8 cellular contexts compared by ENCODE assay signal in the genomic region with DNA sequence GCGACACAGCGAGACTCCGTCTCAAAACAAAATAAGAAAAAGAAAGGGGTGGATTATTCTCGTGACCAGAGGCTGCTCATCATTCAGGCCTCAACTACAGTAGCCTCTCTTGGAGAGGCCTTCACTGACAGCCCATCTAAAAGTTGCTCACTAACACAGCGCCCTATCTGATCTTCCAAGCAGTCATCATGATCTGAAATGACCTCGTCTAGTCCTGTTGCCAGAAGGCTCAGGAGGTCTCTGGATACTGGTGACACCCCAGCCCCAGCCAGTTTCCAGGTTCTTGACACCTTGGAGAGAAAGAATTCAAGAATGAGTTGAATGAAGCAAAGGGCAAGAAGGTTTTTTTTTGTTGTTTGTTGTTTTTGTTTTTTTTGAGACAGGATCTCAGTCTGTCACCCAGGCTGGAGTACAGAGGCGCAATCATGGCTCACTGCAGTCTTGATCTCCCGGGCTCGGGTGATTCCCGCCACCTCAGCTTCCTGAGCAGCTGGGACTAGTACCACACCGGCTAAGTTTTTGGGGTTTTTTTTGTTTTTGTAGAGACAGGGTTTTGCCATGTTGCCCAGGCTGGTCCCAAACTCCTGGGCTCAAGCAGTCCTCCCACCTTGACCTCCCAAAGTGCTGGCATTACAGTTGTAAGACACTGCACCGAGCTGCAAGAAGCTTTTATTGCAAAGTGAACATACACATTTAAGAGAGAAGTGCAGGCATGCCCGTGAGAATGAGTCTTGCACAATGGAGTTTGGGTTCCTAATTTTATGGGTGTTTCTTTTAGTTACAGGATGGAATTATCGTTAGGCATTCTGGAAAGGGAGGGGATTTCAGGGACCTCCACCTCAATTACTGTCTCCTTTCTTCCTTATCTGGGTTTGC. TPM values are rescaled to one million over a fixed set of nuclear protein-coding genes. Genes with fewer than 3 reads are reported as not detected.
DNase-seq lines count a peak whose midpoint lies in the region; ATAC-seq lines count a peak whose summit lies in the region.

No MANE protein-coding gene starts in this region.

- no peaks in the 10 kb centered on the region for H3K27me3 ChIP-seq in effector memory CD4-positive, alpha-beta T cell (replicated peaks; ENCODE audit: control insufficient read depth, insufficient read depth, low read length, poor library complexity, severe bottlenecking)

- ATAC-seq in GM18517 (IDR thresholded peaks at IDR 0.05; ENCODE audit: unreplicated experiment), result no peak

- H3K9me3 ChIP-seq in effector memory CD4-positive, alpha-beta T cell (ENCODE audit: control insufficient read depth, low read length), result no peaks in the 10 kb centered on the region

- peak; percentile 40 for DNase-seq in activated CD4-positive, alpha-beta T cell treated with anti-CD3 and anti-CD28 coated beads for 48 hours
- no peak for DNase-seq in activated CD4-positive, alpha-beta T cell treated with anti-CD3 and anti-CD28 coated beads for 1 hour
- DNase-seq in RPMI8226 (peak; percentile 40), A172 (ENCODE audit: low spot score) (no peak), NCI-H1105 (lab: John Stamatoyannopoulos, UW) (no peak)
- DNase-seq in effector memory CD4-positive, alpha-beta T cell, result peak in 2 of 3 donors; percentile 12 to 40

- H3K36me3 ChIP-seq in effector memory CD4-positive, alpha-beta T cell (ENCODE audit: control insufficient read depth, insufficient read depth, low read length), result no peaks in the 10 kb centered on the region

- H3K4me3 ChIP-seq in effector memory CD4-positive, alpha-beta T cell (ENCODE audit: insufficient read depth, low read depth, low read length, poor library complexity, severe bottlenecking), result no peak overlapping the region
- H3K4me3 ChIP-seq in skin epidermis, result no peak overlapping the region

- H3K4me1 ChIP-seq in effector memory CD4-positive, alpha-beta T cell (ENCODE audit: control insufficient read depth, insufficient read depth, low read length, poor library complexity, severe bottlenecking), result peaks cover 32% of the 10 kb centered on the region

- H3K27ac ChIP-seq in effector memory CD4-positive, alpha-beta T cell (ENCODE audit: insufficient read depth, low read length, poor library complexity, severe bottlenecking), result peak overlapping the region; percentile 21
- H3K27ac ChIP-seq in skin epidermis, result peak overlapping the region in 15 of 21 experiments; percentile 44 to 97 (median 87)

RNA-seq across cellular contexts. Expression of gene ZC3H7A, which starts 2.7 kb away (rescaled TPM):
- total RNA-seq in A172 (2014; rRNA removed; shearing (Covaris generic)), result 32.0 and 73.5 TPM in 2 replicates

RNA-seq across cellular contexts. Expression of gene RSL1D1, which starts 51.6 kb away (rescaled TPM):
- total RNA-seq in A172 (2014; rRNA removed; shearing (Covaris generic)), result 345 and 364 TPM in 2 replicates

RNA-seq across cellular contexts. Expression of gene TXNDC11, which starts 57.1 kb away (rescaled TPM):
- 33.8 and 35.9 TPM in 2 replicates for total RNA-seq in A172 (2014; rRNA removed; shearing (Covaris generic))

Comparison
In these comparisons a context has a peak if more than half of its experiments do, and no peak if none do; other contexts are left out.
1. DNase-seq: peak in activated CD4-positive, alpha-beta T cell treated with anti-CD3 and anti-CD28 coated beads for 48 hours (single experiment), RPMI8226 (single experiment) and effector memory CD4-positive, alpha-beta T cell (2 of 3); none in activated CD4-positive, alpha-beta T cell treated with anti-CD3 and anti-CD28 coated beads for 1 hour (single experiment), A172 (single experiment) and NCI-H1105 (single experiment).